Comparison of ENCODE assay signal across 7 cellular contexts in the genomic region with DNA sequence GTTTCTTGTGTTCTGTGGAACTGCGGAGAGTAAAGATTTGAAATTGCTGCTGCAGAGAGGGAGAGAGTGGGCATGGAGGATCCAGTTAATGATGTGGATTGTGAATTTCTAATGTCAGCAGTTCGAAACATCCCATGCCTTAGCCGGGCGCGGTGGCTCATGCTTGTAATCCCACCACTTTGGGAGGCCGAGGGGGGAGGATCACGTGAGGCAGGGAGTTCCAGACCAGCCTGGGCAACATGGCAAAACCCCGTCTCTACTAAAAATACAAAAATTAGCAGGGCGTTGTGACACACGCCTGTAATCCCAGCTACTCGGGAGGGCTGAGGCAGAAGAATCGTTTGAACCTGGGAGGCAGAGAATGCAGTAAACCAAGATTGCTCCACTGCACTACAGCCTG. TPM values are rescaled to one million over a fixed set of nuclear protein-coding genes. Genes with fewer than 3 reads are reported as not detected.
DNase-seq lines count a peak whose midpoint lies in the region; ATAC-seq and TF ChIP-seq lines count a peak whose summit lies in the region.

No MANE protein-coding gene starts in this region.

- H3K27me3 ChIP-seq in HUES64 (ENCODE audit: insufficient read depth, low read length) (no peaks in the 10 kb centered on the region; the same call in 1 of the 2 replicates), adipocyte (replicated peaks; ENCODE audit: control insufficient read depth, insufficient read depth, low read length) (no peaks in the 10 kb centered on the region), layer of hippocampus (ENCODE audit: control insufficient read depth, insufficient read depth, low read length) (peaks cover 2% of the 10 kb centered on the region), stomach (peaks cover 0 to 19% (median 6%) of the 10 kb centered on the region in 3 donors)

- in situ Hi-C loops in G401 (cut with HindIII; ENCODE audit: low sequenced_read_pairs): no loop called here

- H3K9ac ChIP-seq in HUES64 (ENCODE audit: low read depth, low read length) (peak overlapping the region; percentile 86; the same call in 1 of the 2 replicates), adipocyte (ENCODE audit: low read length) (peak overlapping the region; percentile 98)

- DNase-seq in adipocyte (ENCODE audit: low read depth): no peak
- no peak for DNase-seq in stomach
- DNase-seq in NCI-H2227 (lab: John Stamatoyannopoulos, UW; ENCODE audit: unreplicated experiment): no peak
- DNase-seq in G401 (ENCODE audit: low spot score): no peak

- H3K4me1 ChIP-seq in HUES64 (ENCODE audit: insufficient read depth, low read length) (peaks cover 53% of the 10 kb centered on the region), adipocyte (ENCODE audit: control insufficient read depth, insufficient read depth, low read length) (peaks cover 46% of the 10 kb centered on the region), stomach (peaks cover 28 to 74% (median 51%) of the 10 kb centered on the region in 4 donors)

- no peaks in the 10 kb centered on the region for H3K36me3 ChIP-seq in HUES64 (ENCODE audit: insufficient read depth, low read length)
- H3K36me3 ChIP-seq in adipocyte (ENCODE audit: control insufficient read depth, insufficient read depth, low read length, severe bottlenecking): no peaks in the 10 kb centered on the region
- H3K36me3 ChIP-seq in stomach: no peaks in the 10 kb centered on the region

- no peak for ATAC-seq in GM21390 (IDR thresholded peaks at IDR 0.05; ENCODE audit: unreplicated experiment)

- no peak for TF ChIP-seq POLR2A in stomach (IDR thresholded peaks at IDR 0.05)

- intact Hi-C loops in stomach (cut with DNase I; ENCODE audit: low total_unique reads): no loop called here

- no peak for TF ChIP-seq CTCF in stomach (IDR thresholded peaks at IDR 0.05)

- H3K9me3 ChIP-seq in HUES64 (ENCODE audit: insufficient read depth, low read depth, low read length): no peaks in the 10 kb centered on the region
- H3K9me3 ChIP-seq in adipocyte (ENCODE audit: control insufficient read depth, low read length): no peaks in the 10 kb centered on the region
- no peaks in the 10 kb centered on the region for H3K9me3 ChIP-seq in stomach

- WGBS in HUES64: 82% methylated on average over 12 of the region's 12 CpGs
- WGBS in stomach, 5 donors: 59 to 79% (median 62%) methylated on average over 12 of the region's 12 CpGs

- peak overlapping the region; percentile 73 for H3K4me3 ChIP-seq in HUES64 (ENCODE audit: low read length)
- H3K4me3 ChIP-seq in adipocyte (ENCODE audit: low read length): peak overlapping the region; percentile 93
- peak overlapping the region; percentile 61 to 70 (median 67) for H3K4me3 ChIP-seq in stomach

- peak overlapping the region; percentile 88 for H3K27ac ChIP-seq in HUES64 (ENCODE audit: low read depth, low read length)
- H3K27ac ChIP-seq in layer of hippocampus (ENCODE audit: low read depth, low read length): peak overlapping the region; percentile 57
- H3K27ac ChIP-seq in stomach: peak overlapping the region; percentile 75 to 96 (median 96)

- TF ChIP-seq EP300 in stomach (IDR thresholded peaks at IDR 0.05): no peak

RNA-seq across cellular contexts. Expression of gene CAVIN3, which starts 1.1 kb away (rescaled TPM):
- 20.0 TPM for polyA plus RNA-seq in HUES64 (2013, experiment 1 of 2)
- polyA plus RNA-seq in HUES64 (2013, experiment 2 of 2): 17.8 TPM
- total RNA-seq in stomach: 100 to 1,000 TPM in 1 of 5 donors, 10 to 100 TPM in 4; 12.8 to 166 (median 22.9) TPM
- 100 to 1,000 TPM in 1 of 3 donors, 10 to 100 TPM in 2; 51.1 to 119 (median 68.4) TPM for polyA plus RNA-seq in stomach
- total RNA-seq in G401 (2014; rRNA removed; shearing (Covaris generic)): 59.5 and 60.8 TPM in 2 replicates
